ENCODE assay signal across 13 cellular contexts in the genomic region with DNA sequence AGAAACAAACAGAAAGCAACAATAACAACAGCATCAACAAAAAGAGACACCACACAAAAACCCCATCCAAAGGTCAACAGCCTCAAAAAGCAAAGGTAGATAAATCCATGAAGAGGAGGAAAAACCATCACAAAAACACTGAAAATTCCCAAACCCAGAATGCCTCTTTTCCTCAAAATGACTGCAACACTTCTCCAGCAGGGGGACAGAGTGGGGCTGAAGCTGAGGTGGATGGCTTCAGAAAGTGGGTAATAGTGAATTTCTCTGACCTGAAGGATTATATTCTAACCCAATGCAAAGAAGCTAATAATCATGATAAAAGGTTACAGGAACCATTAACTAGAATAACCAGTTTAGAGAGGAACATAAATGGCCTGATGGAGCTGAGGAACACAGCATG.
"Had no signal": no experiment of that assay in that cellular context is flagged by ENCODE, and none has a peak within 500 bp of the region (broad histone marks: within the 10 kb centered on the region; RNA-seq: fewer than 3 reads in every experiment).

No MANE protein-coding gene starts in this region.

- H3K4me3 ChIP-seq: ascending aorta, colonic mucosa, ovary, stomach, thoracic aorta had no signal

- H3K27me3 ChIP-seq: ascending aorta, colonic mucosa, ovary, stomach had no signal

- H3K27ac ChIP-seq: ascending aorta, colonic mucosa, epithelial cell of prostate, ovary, stomach, thoracic aorta, VCaP had no signal

- H3K4me1 Mint-ChIP-seq: activated naive CD8-positive, alpha-beta T cell treated with anti-CD3 and anti-CD28 coated beads, Interleukin-2, amount 50 U/mL, for 24 hours had no signal

- H3K4me3 Mint-ChIP-seq: activated CD8-positive, alpha-beta T cell treated with anti-CD3 and anti-CD28 coated beads for 36 hours; activated naive CD8-positive, alpha-beta T cell treated with anti-CD3 and anti-CD28 coated beads, Interleukin-2, amount 50 U/mL, for 24 hours had no signal

- H3K27me3 Mint-ChIP-seq: activated CD8-positive, alpha-beta T cell treated with anti-CD3 and anti-CD28 coated beads for 36 hours; activated naive CD8-positive, alpha-beta T cell treated with anti-CD3 and anti-CD28 coated beads, Interleukin-2, amount 50 U/mL, for 24 hours had no signal

- H3K4me1 ChIP-seq: ascending aorta, colonic mucosa, stomach had no signal

- ATAC-seq: activated CD8-positive, alpha-beta T cell treated with anti-CD3 and anti-CD28 coated beads for 36 hours; activated naive CD8-positive, alpha-beta T cell treated with anti-CD3 and anti-CD28 coated beads, Interleukin-2, amount 50 U/mL, for 24 hours had no signal

- H3K27ac Mint-ChIP-seq: activated CD8-positive, alpha-beta T cell treated with anti-CD3 and anti-CD28 coated beads for 36 hours; activated naive CD8-positive, alpha-beta T cell treated with anti-CD3 and anti-CD28 coated beads, Interleukin-2, amount 50 U/mL, for 24 hours had no signal

- H3K9me3 ChIP-seq: ascending aorta, colonic mucosa, ovary, thoracic aorta had no signal

- DNase-seq: activated CD4-positive, alpha-beta T cell treated with anti-CD3 and anti-CD28 coated beads for 4 hours; activated CD8-positive, alpha-beta memory T cell treated with anti-CD3 and anti-CD28 coated beads, Interleukin-2, amount 50 U/mL, for 4 hours; activated CD8-positive, alpha-beta T cell treated with anti-CD3 and anti-CD28 coated beads for 36 hours; activated naive CD4-positive, alpha-beta T cell treated with Interleukin-2 at 50 U/mL for 16 hours; activated naive CD8-positive, alpha-beta T cell treated with anti-CD3 and anti-CD28 coated beads, Interleukin-2, amount 50 U/mL, for 24 hours; colonic mucosa; ovary; stomach; T-helper 9 cell had no signal
